ENCODE assay signal across 21 cellular contexts in genomic region chr14:59311723-59312122, GRCh38.
DNase-seq lines count a peak whose midpoint lies in the region; ATAC-seq, FAIRE-seq and TF ChIP-seq lines count a peak whose summit lies in the region.
"Had no signal": no experiment of that assay in that cellular context is flagged by ENCODE, and none has a peak within 500 bp of the region (broad histone marks: within the 10 kb centered on the region; RNA-seq: fewer than 3 reads in every experiment).

No MANE protein-coding gene starts in this region.

- H3K9me1 ChIP-seq in K562 (ENCODE audit: control insufficient read depth, insufficient read depth, low read length) = no peaks in the 10 kb centered on the region

- H2BK5ac ChIP-seq in trophoblast cell (ENCODE audit: low read depth, low read length, poor library complexity) = peak overlapping the region; percentile 40

- peak overlapping the region; percentile 65 for H3K27ac ChIP-seq in OCI-LY1 (ENCODE audit: low read depth, low read length, poor library complexity, severe bottlenecking)
- no peak overlapping the region for H3K27ac ChIP-seq in K562 (ENCODE audit: extremely low read depth, low read depth, low read length)
- peak overlapping the region; percentile 73 for H3K27ac ChIP-seq in trophoblast cell (ENCODE audit: low read depth, low read length)
- H3K27ac ChIP-seq in subcutaneous abdominal adipose tissue (ENCODE audit: low read depth, low read length) = peak overlapping the region; percentile 53
- H3K27ac ChIP-seq in SJCRH30 = no peak overlapping the region
- H3K27ac ChIP-seq: C4-2B, HL-60 had no signal

- no peak overlapping the region for H4K91ac ChIP-seq in trophoblast cell (ENCODE audit: low read depth, low read length)

- H4K20me1 ChIP-seq in OCI-LY1 (ENCODE audit: insufficient read depth, low read length) = no peaks in the 10 kb centered on the region
- H4K20me1 ChIP-seq in K562 (replicated peaks; ENCODE audit: control insufficient read depth, insufficient read depth, low read length) = 0 out of 2 replicates have a peak, but pooled peaks cover 1% of the 10 kb centered on the region

- H3F3A ChIP-seq in OCI-LY1 (ENCODE audit: insufficient read depth, low read length) = no peaks in the 10 kb centered on the region

- in situ Hi-C loops in K562 (cut with MboI) = no loop called here

- H2AFZ ChIP-seq in OCI-LY1 (ENCODE audit: low read length) = no peak overlapping the region
- H2AFZ ChIP-seq in K562 (ENCODE audit: low read depth, low read length) = no peak overlapping the region
- no peak overlapping the region for H2AFZ ChIP-seq in trophoblast cell (ENCODE audit: insufficient read depth, low read length, poor library complexity)

- H3K79me1 ChIP-seq in trophoblast cell (ENCODE audit: low read length) = peaks cover 10% of the 10 kb centered on the region

- H3K27me3 ChIP-seq in OCI-LY1 (ENCODE audit: insufficient read depth, low read length) (no peaks in the 10 kb centered on the region), K562 (ENCODE audit: control insufficient read depth in 2 of 2, insufficient read depth in 2 of 2, low read length in 2 of 2) (no peaks in the 10 kb centered on the region), trophoblast cell (ENCODE audit: insufficient read depth, low read length) (no peaks in the 10 kb centered on the region), subcutaneous abdominal adipose tissue (ENCODE audit: control insufficient read depth in 5 of 5, insufficient read depth in 4 of 5, low read length in 5 of 5) (no peaks in the 10 kb centered on the region), SJCRH30 (no peaks in the 10 kb centered on the region)

- POLR2A ChIA-PET in K562 (lab: Yijun Ruan, JAX) = interaction anchor here (1.1 to 1.2 kb wide), 2 partner anchors 15 to 19 kb away, joined by 3 read pairs; no protein-coding TSS in a partner anchor

- H3K18ac ChIP-seq in trophoblast cell (ENCODE audit: low read length) = no peak overlapping the region

- no peak overlapping the region for H2BK12ac ChIP-seq in trophoblast cell (ENCODE audit: low read length)

- TF ChIP-seq RAD21 in K562 (CRISPR knock-in tag; conservative IDR thresholded peaks at IDR 0.05 in 1 of 2, IDR thresholded peaks at IDR 0.05 in 1 of 2) = no peak

- H3K4ac ChIP-seq in trophoblast cell (ENCODE audit: low read depth, low read length) = no peak overlapping the region

- H3K36me3 ChIP-seq in OCI-LY1 (ENCODE audit: insufficient read depth, low read length) (peaks cover 6% of the 10 kb centered on the region; the same call in 1 of the 2 replicates), K562 (ENCODE audit: control insufficient read depth, insufficient read depth, low read length) (no peaks in the 10 kb centered on the region), trophoblast cell (ENCODE audit: control insufficient read depth in 1 of 2, insufficient read depth in 2 of 2, low read length in 2 of 2) (no peaks in the 10 kb centered on the region), subcutaneous abdominal adipose tissue (ENCODE audit: control insufficient read depth in 5 of 5, insufficient read depth in 5 of 5, low read length in 5 of 5) (peaks cover 0 to 3% (median 0%) of the 10 kb centered on the region in 5 donors), SJCRH30 (no peaks in the 10 kb centered on the region)
- H3K36me3 ChIP-seq: HAP-1 had no signal

- H3K4me3 ChIP-seq in OCI-LY1 (ENCODE audit: low read depth, low read length, poor library complexity, severe bottlenecking) (no peak overlapping the region), K562 (no peak overlapping the region), trophoblast cell (ENCODE audit: low read depth, low read length) (no peak overlapping the region), subcutaneous abdominal adipose tissue (ENCODE audit: low read depth in 1 of 5, low read length in 5 of 5) (no peak overlapping the region), SJCRH30 (no peak overlapping the region)
- H3K4me3 ChIP-seq: HAP-1 had no signal

- WGBS in K562 (ENCODE audit: insufficient coverage, low coverage, missing lambda C conversion rate) = 39% methylated on average over 3 of the region's 3 CpGs
- WGBS in trophoblast cell (ENCODE audit: extremely low coverage, insufficient coverage, insufficient read length) = no CpG with 5 or more reads among the region's 3 CpGs

- no peak for ATAC-seq in K562
- ATAC-seq in GM19351 (IDR thresholded peaks at IDR 0.05; ENCODE audit: unreplicated experiment) = no peak

- H3K9me3 ChIP-seq in OCI-LY1 (ENCODE audit: low read length) (no peaks in the 10 kb centered on the region), K562 (replicated peaks; ENCODE audit: control insufficient read depth, insufficient read depth, low read depth, low read length) (no peaks in the 10 kb centered on the region), trophoblast cell (ENCODE audit: insufficient read depth, low read depth, low read length) (no peaks in the 10 kb centered on the region), subcutaneous abdominal adipose tissue (ENCODE audit: control insufficient read depth in 5 of 5, low read length in 5 of 5) (no peaks in the 10 kb centered on the region), SJCRH30 (replicated peaks) (no peaks in the 10 kb centered on the region)
- H3K9me3 ChIP-seq: Caco-2, HAP-1 had no signal

- no TSS peak for BruUV-seq in K562 (replicated peaks; lab: Mats Ljungman, UMichigan)

- no peak for TF ChIP-seq EP300 in K562 (IDR thresholded peaks at IDR 0.05; ENCODE audit: low read length)

- DNase-seq in K562 (ENCODE audit: extremely low read depth in 1 of 4, low spot score in 3 of 4) (no peak), trophoblast cell (no peak), posterior vena cava (ENCODE audit: low spot score) (no peak), SJCRH30 (no peak)
- DNase-seq in activated T-cell treated with anti-CD3 and anti-CD28 coated beads, Interleukin-2, amount 50 U/mL, for 1 hour = no peak
- DNase-seq: AML-193; Caco-2; CD4-positive, alpha-beta T cell; DMS153; DMS79; GDM1; KG1 had no signal

- TF ChIP-seq CTCF in OCI-LY1 (IDR thresholded peaks at IDR 0.05; ENCODE audit: low read length) (no peak), K562 (IDR thresholded peaks at IDR 0.05 in 2 of 3, conservative IDR thresholded peaks at IDR 0.05 in 1 of 3; ENCODE audit: insufficient read depth in 2 of 3, low read depth in 1 of 3, low read length in 3 of 3) (no peak)

- H2AK5ac ChIP-seq in trophoblast cell (ENCODE audit: low read length) = no peak overlapping the region

- H3K4me2 ChIP-seq in OCI-LY1 (ENCODE audit: low read length) = no peak overlapping the region
- no peak overlapping the region for H3K4me2 ChIP-seq in K562 (ENCODE audit: insufficient read depth, low read length)
- no peak overlapping the region for H3K4me2 ChIP-seq in trophoblast cell (ENCODE audit: low read length)

- H4K8ac ChIP-seq in trophoblast cell (ENCODE audit: low read depth, low read length) = peak overlapping the region; percentile 54

- H3K9ac ChIP-seq in OCI-LY1 (ENCODE audit: low read length) (no peak overlapping the region), K562 (ENCODE audit: insufficient read depth in 1 of 2, low read depth in 2 of 2, low read length in 2 of 2) (no peak overlapping the region), trophoblast cell (ENCODE audit: low read length) (no peak overlapping the region), subcutaneous abdominal adipose tissue (ENCODE audit: low read length in 5 of 5) (no peak overlapping the region)

- H3K14ac ChIP-seq in trophoblast cell (ENCODE audit: low read length) = peak overlapping the region; percentile 44

- peak overlapping the region; percentile 66 for H2BK120ac ChIP-seq in trophoblast cell (ENCODE audit: insufficient read depth, low read length, poor library complexity)

- no peak for TF ChIP-seq POLR2A in K562 (conservative IDR thresholded peaks at IDR 0.05)

- H3K79me2 ChIP-seq in OCI-LY1 (ENCODE audit: insufficient read depth, low read length) (no peaks in the 10 kb centered on the region), K562 (ENCODE audit: control insufficient read depth, insufficient read depth, low read length) (no peaks in the 10 kb centered on the region), trophoblast cell (ENCODE audit: control insufficient read depth, insufficient read depth, low read length, poor library complexity) (no peaks in the 10 kb centered on the region)

- intact Hi-C loops in K562 (cut with micrococcal nuclease) (no loop called here), posterior vena cava (cut with DNase I) (no loop called here)

- CTCF ChIA-PET in K562 (lab: Yijun Ruan, JAX; ENCODE audit: low intra/inter-chr PET ratio) = no interaction called here

- H3K9me2 ChIP-seq in OCI-LY1 (ENCODE audit: low read depth, low read length) = no peaks in the 10 kb centered on the region

- FAIRE-seq in K562 (lab: Jason Lieb, UNC) = no peak
- FAIRE-seq: A204.1, GM12892, GM18507 had no signal

- H3K4me1 ChIP-seq in OCI-LY1 (ENCODE audit: insufficient read depth, low read length, severe bottlenecking) (peaks cover 97% of the 10 kb centered on the region), K562 (replicated peaks in 1 of 2; ENCODE audit: control insufficient read depth in 2 of 2, insufficient read depth in 2 of 2, low read length in 2 of 2) (no peaks in the 10 kb centered on the region), trophoblast cell (ENCODE audit: control insufficient read depth in 1 of 2, insufficient read depth in 2 of 2, low read length in 2 of 2) (peaks cover 5 to 12% of the 10 kb centered on the region in 2 experiments), subcutaneous abdominal adipose tissue (ENCODE audit: control insufficient read depth in 5 of 5, insufficient read depth in 5 of 5, low read length in 5 of 5) (peaks cover 2 to 51% (median 19%) of the 10 kb centered on the region in 5 donors), SJCRH30 (no peaks in the 10 kb centered on the region)

- H3K23ac ChIP-seq in trophoblast cell (ENCODE audit: low read length) = no peak overlapping the region

- H4K12ac ChIP-seq in trophoblast cell (ENCODE audit: low read depth, low read length) = no peak overlapping the region

TF ChIP-seq in K562, 482 proteins besides CTCF, POLR2A, EP300 and RAD21 (continues in another document):
- TF ChIP-seq GMEB1 (CRISPR knock-in tag; IDR thresholded peaks at IDR 0.05) (no peak), NFE2 (IDR thresholded peaks at IDR 0.05; ENCODE audit: low read depth) (peak; percentile 31; the same call in 1 of the 2 replicates), ZNF121 (CRISPR knock-in tag; conservative IDR thresholded peaks at IDR 0.05) (0 out of 2 replicates have a peak, but pooled peaks have one; percentile 28), MAZ (CRISPR knock-in tag; conservative IDR thresholded peaks at IDR 0.05 in 1 of 2, IDR thresholded peaks at IDR 0.05 in 1 of 2) (no peak)

Comparison
In these comparisons a context has a peak if more than half of its experiments do, and no peak if none do; other contexts are left out.
1. H3K27ac ChIP-seq: peak in OCI-LY1 (single experiment), trophoblast cell (single experiment) and subcutaneous abdominal adipose tissue (single experiment); none in K562 (single experiment) and SJCRH30 (single experiment).